In genomic region chr3:155080692-155081091, GRCh38 we compare ENCODE assay signal across 11 cellular contexts. TPM values are rescaled to one million over a fixed set of nuclear protein-coding genes. Genes with fewer than 3 reads are reported as not detected.
DNase-seq lines count a peak whose midpoint lies in the region; ATAC-seq and TF ChIP-seq lines count a peak whose summit lies in the region.
"Had no signal": no experiment of that assay in that cellular context is flagged by ENCODE, and none has a peak within 500 bp of the region (broad histone marks: within the 10 kb centered on the region; RNA-seq: fewer than 3 reads in every experiment).

No MANE protein-coding gene starts in this region.

- ATAC-seq in WTC11 = no peak

- no peaks in the 10 kb centered on the region for H3K36me3 ChIP-seq in iPS-15b (ENCODE audit: control insufficient read depth, insufficient read depth, low read length)
- no peaks in the 10 kb centered on the region for H3K36me3 ChIP-seq in smooth muscle cell (ENCODE audit: low read depth)
- H3K36me3 ChIP-seq: adrenal gland, sigmoid colon had no signal

- peak overlapping the region; percentile 92 for H3K4me3 Mint-ChIP-seq in WTC11

- no peaks in the 10 kb centered on the region for H4K20me1 ChIP-seq in smooth muscle cell (ENCODE audit: low read depth)

- H3K9ac ChIP-seq in iPS-15b (ENCODE audit: low read depth, low read length) (no peak overlapping the region), smooth muscle cell (ENCODE audit: low read depth) (peak overlapping the region; percentile 52)

- peak overlapping the region; percentile 78 for H3K4me3 ChIP-seq in iPS-15b (ENCODE audit: low read depth, low read length)
- H3K4me3 ChIP-seq in smooth muscle cell = peak overlapping the region; percentile 84

- H3K27ac Mint-ChIP-seq in WTC11 = peak overlapping the region; percentile 93; the same call in 1 of the 2 replicates

- H3K27me3 Mint-ChIP-seq in WTC11 (ENCODE audit: low read depth) = peaks cover 26% of the 10 kb centered on the region

- H3K27me3 ChIP-seq in iPS-15b (ENCODE audit: control insufficient read depth, insufficient read depth, low read length) = peaks cover 14% of the 10 kb centered on the region
- H3K27me3 ChIP-seq in smooth muscle cell (ENCODE audit: low read depth) = no peaks in the 10 kb centered on the region

- DNase-seq in DMS53 (lab: John Stamatoyannopoulos, UW) = peak; percentile 19
- DNase-seq in DMS53 treated with DMSO at 0.1 percent for 48 hours (lab: John Stamatoyannopoulos, UW; ENCODE audit: unreplicated experiment) = no peak
- no peak for DNase-seq in WTC11 (ENCODE audit: low spot score)
- DNase-seq in smooth muscle cell (lab: John Stamatoyannopoulos, UW; ENCODE audit: unreplicated experiment) = no peak
- no peak for DNase-seq in activated effector memory CD4-positive, alpha-beta T cell treated with Interleukin-2 at 50 U/mL for 16 hours
- DNase-seq in KG1 (lab: John Stamatoyannopoulos, UW) = no peak
- DNase-seq in mesenteric fat pad (ENCODE audit: low spot score) = no peak
- DNase-seq: adrenal gland; NK-92 treated with Interleukin-12 subunit alpha and Interleukin-12 subunit beta, amount 100 ng/mL, for 24 hours; sigmoid colon had no signal

- H3K27ac ChIP-seq in smooth muscle cell (ENCODE audit: low read depth) = no peak overlapping the region
- H3K27ac ChIP-seq: adrenal gland, sigmoid colon had no signal

- H2AFZ ChIP-seq in smooth muscle cell (ENCODE audit: low read depth) = peak overlapping the region; percentile 97

- 15% methylated on average over 8 of the region's 8 CpGs for WGBS in smooth muscle cell (ENCODE audit: low lambda C conversion rate)

- H3K9me3 Mint-ChIP-seq in WTC11 = peaks cover 5% of the 10 kb centered on the region

- H3F3A ChIP-seq in smooth muscle cell (ENCODE audit: low read depth) = no peaks in the 10 kb centered on the region

- peaks cover 4% of the 10 kb centered on the region for H3K4me1 ChIP-seq in iPS-15b (ENCODE audit: control insufficient read depth, insufficient read depth, low read length)
- peaks cover 15% of the 10 kb centered on the region for H3K4me1 ChIP-seq in smooth muscle cell (ENCODE audit: low read depth)

- CTCF ChIA-PET in WTC11 (lab: Charles Lee) = interaction anchor here (1.1 kb wide), 1 partner anchor 176 kb away, joined by 3 read pairs; no protein-coding TSS in a partner anchor

- H3K4me1 Mint-ChIP-seq in WTC11 = peaks cover 38% of the 10 kb centered on the region

- peaks cover 11% of the 10 kb centered on the region for H3K79me2 ChIP-seq in smooth muscle cell (ENCODE audit: low read depth)

- H3K4me2 ChIP-seq in smooth muscle cell = peak overlapping the region; percentile 90

- H3K36me3 Mint-ChIP-seq in WTC11 = peaks cover 6% of the 10 kb centered on the region; the same call in 1 of the 2 replicates

- TF ChIP-seq CTCF in WTC11 (IDR thresholded peaks at IDR 0.05) = no peak
- TF ChIP-seq CTCF in smooth muscle cell (IDR thresholded peaks at IDR 0.05; ENCODE audit: borderline replicate concordance, insufficient read depth, poor library complexity, severe bottlenecking) = no peak

- POLR2A ChIA-PET in WTC11 (lab: Charles Lee) = interaction anchor here (0.6 kb wide), 1 partner anchor 105 kb away, joined by 3 read pairs; no protein-coding TSS in a partner anchor

- H3K9me3 ChIP-seq in iPS-15b (ENCODE audit: control insufficient read depth, insufficient read depth, low read length) (no peaks in the 10 kb centered on the region), smooth muscle cell (replicated peaks; ENCODE audit: low read depth) (no peaks in the 10 kb centered on the region)
- H3K9me3 ChIP-seq: adrenal gland had no signal

TF ChIP-seq in WTC11, 78 proteins besides CTCF, POLR2A, EP300 and RAD21:
- TF ChIP-seq, protein P1, sequence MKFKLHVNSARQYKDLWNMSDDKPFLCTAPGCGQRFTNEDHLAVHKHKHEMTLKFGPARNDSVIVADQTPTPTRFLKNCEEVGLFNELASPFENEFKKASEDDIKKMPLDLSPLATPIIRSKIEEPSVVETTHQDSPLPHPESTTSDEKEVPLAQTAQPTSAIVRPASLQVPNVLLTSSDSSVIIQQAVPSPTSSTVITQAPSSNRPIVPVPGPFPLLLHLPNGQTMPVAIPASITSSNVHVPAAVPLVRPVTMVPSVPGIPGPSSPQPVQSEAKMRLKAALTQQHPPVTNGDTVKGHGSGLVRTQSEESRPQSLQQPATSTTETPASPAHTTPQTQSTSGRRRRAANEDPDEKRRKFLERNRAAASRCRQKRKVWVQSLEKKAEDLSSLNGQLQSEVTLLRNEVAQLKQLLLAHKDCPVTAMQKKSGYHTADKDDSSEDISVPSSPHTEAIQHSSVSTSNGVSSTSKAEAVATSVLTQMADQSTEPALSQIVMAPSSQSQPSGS (CRISPR knock-in tag; IDR thresholded peaks at IDR 0.05; ENCODE audit: borderline replicate concordance, low read depth) = no peak
- no peak for TF ChIP-seq ZNF219 (CRISPR knock-in tag; IDR thresholded peaks at IDR 0.05; ENCODE audit: borderline replicate concordance)
- TF ChIP-seq, protein P2, sequence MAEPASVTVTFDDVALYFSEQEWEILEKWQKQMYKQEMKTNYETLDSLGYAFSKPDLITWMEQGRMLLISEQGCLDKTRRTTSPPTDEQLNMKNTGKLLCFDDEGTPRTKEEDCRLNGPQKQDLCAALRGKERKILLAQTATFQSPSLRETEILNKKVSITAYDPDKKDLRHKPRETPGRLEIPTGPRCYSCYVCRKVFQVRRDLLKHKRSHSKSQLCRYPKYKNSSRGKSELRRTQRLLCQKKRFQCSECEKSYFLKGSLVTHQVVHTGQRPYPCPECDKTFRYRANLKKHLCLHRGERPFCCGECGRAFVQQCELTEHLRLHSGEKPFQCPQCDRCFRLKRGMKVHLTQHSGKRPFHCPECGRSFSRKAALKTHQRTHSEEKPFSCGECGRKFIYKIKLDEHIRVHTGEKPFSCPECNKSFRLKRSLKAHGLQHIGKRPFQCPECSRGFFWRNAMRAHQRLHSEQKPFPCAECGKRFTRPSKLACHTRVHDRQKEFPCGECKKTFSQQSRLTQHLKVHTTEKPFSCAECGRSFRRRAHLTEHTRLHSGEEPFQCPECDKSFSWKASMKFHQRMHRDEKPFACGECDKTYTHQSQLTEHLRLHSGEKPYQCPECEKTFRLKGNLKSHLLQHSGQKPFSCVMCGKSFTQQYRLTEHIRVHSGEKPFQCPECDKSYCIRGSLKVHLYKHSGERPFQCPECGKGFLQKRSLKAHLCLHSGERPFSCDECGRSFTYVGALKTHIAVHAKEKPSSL (CRISPR knock-in tag; conservative IDR thresholded peaks at IDR 0.05) = no peak
- TF ChIP-seq, protein P3, sequence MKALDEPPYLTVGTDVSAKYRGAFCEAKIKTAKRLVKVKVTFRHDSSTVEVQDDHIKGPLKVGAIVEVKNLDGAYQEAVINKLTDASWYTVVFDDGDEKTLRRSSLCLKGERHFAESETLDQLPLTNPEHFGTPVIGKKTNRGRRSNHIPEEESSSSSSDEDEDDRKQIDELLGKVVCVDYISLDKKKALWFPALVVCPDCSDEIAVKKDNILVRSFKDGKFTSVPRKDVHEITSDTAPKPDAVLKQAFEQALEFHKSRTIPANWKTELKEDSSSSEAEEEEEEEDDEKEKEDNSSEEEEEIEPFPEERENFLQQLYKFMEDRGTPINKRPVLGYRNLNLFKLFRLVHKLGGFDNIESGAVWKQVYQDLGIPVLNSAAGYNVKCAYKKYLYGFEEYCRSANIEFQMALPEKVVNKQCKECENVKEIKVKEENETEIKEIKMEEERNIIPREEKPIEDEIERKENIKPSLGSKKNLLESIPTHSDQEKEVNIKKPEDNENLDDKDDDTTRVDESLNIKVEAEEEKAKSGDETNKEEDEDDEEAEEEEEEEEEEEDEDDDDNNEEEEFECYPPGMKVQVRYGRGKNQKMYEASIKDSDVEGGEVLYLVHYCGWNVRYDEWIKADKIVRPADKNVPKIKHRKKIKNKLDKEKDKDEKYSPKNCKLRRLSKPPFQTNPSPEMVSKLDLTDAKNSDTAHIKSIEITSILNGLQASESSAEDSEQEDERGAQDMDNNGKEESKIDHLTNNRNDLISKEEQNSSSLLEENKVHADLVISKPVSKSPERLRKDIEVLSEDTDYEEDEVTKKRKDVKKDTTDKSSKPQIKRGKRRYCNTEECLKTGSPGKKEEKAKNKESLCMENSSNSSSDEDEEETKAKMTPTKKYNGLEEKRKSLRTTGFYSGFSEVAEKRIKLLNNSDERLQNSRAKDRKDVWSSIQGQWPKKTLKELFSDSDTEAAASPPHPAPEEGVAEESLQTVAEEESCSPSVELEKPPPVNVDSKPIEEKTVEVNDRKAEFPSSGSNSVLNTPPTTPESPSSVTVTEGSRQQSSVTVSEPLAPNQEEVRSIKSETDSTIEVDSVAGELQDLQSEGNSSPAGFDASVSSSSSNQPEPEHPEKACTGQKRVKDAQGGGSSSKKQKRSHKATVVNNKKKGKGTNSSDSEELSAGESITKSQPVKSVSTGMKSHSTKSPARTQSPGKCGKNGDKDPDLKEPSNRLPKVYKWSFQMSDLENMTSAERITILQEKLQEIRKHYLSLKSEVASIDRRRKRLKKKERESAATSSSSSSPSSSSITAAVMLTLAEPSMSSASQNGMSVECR (CRISPR knock-in tag; IDR thresholded peaks at IDR 0.05; ENCODE audit: borderline replicate concordance) = no peak
- no peak for TF ChIP-seq ZNF121 (CRISPR knock-in tag; IDR thresholded peaks at IDR 0.05)
- no peak for TF ChIP-seq NR1H2 (CRISPR knock-in tag; IDR thresholded peaks at IDR 0.05)
- no peak for TF ChIP-seq MYBL2 (CRISPR knock-in tag; IDR thresholded peaks at IDR 0.05)

RNA-seq across cellular contexts. Expression of gene MME, which starts 0.6 kb away (rescaled TPM):
- 23.7 to 24.4 TPM (median 23.9 TPM) in 3 replicates for total RNA-seq in WTC11 (2021)
- 136 and 185 TPM in 2 replicates for total RNA-seq in smooth muscle cell
- polyA plus RNA-seq in smooth muscle cell = 62.0 and 79.2 TPM in 2 replicates
- total RNA-seq in mesenteric fat pad = 138 TPM
